Comparison of ENCODE assay signal across 8 cellular contexts in the genomic region with DNA sequence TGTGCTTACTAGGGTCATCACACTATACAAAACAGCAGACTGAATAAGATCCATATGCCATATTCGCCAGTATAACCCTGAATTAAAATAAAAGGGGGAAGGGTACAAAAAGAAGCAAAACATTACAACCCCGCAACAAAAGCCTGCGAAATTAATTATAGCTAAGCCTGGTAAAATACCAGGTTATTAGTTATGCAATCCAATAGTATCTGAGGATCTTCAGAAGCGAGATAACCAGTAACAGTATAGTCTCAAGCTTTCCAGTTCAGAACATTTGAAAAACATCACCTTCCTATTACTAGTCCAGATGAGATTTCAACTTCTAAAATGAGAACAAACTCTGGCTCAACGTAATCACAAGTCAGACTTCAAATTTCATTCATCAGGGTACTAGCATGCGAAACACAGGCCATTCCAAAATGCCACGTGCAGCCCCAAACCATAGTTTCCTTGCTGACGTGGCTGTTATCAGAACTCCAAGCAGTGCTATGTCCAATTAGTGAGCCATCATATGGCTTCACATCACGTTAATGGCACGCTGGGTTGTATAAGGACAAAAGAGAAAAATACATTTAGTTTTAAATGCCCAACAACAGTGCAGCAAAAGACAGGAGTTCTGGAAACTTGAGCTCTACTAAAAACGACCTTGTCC. TPM values are rescaled to one million over a fixed set of nuclear protein-coding genes. Genes with fewer than 3 reads are reported as not detected.
DNase-seq lines count a peak whose midpoint lies in the region; ATAC-seq and TF ChIP-seq lines count a peak whose summit lies in the region.

No MANE protein-coding gene starts in this region.

- no peak overlapping the region for H3K18ac ChIP-seq in H9 (ENCODE audit: insufficient read length, low read depth, low read length)

- TF ChIP-seq CTCF in AG09319 (IDR thresholded peaks at IDR 0.05; ENCODE audit: low read depth, low read length) (no peak), H9 (conservative IDR thresholded peaks at IDR 0.05) (no peak), WERI-Rb-1 (IDR thresholded peaks at IDR 0.05; ENCODE audit: low read depth, low read length) (no peak), gastroesophageal sphincter (IDR thresholded peaks at IDR 0.05) (no peak)

- H3K4me2 ChIP-seq in H9 (ENCODE audit: insufficient read depth, insufficient read length, low read length) (peak overlapping the region; percentile 99), skeletal muscle satellite cell (ENCODE audit: low read length) (peak overlapping the region; percentile 86)

- DNase-seq in AG09319 (ENCODE audit: extremely low read depth, low read depth) (peak; percentile 43), H9 (no peak), WERI-Rb-1 (no peak)
- no peak for DNase-seq in activated effector memory CD4-positive, alpha-beta T cell treated with Interleukin-2 at 50 U/mL for 16 hours

- H2BK5ac ChIP-seq in H9 (ENCODE audit: insufficient read length, low read length): no peak overlapping the region

- no peak overlapping the region for H3K4ac ChIP-seq in H9 (ENCODE audit: low read depth, low read length)

- H2AK5ac ChIP-seq in H9 (ENCODE audit: insufficient read length, low read length): no peak overlapping the region

- H3K79me1 ChIP-seq in H9 (ENCODE audit: insufficient read depth, low read depth, low read length, poor library complexity, severe bottlenecking): no peaks in the 10 kb centered on the region

- H3K79me2 ChIP-seq in H9 (ENCODE audit: insufficient read depth, low read length): peaks cover 26% of the 10 kb centered on the region; the same call in 1 of the 2 replicates

- peaks cover 22% of the 10 kb centered on the region in 2 experiments for H3K4me1 Mint-ChIP-seq in H9

- H3T11ph ChIP-seq in H9 (ENCODE audit: low read length): no peak overlapping the region

- H3K27ac ChIP-seq in H9 (ENCODE audit: insufficient read length, low read depth, low read length): no peak overlapping the region
- H3K27ac ChIP-seq in WERI-Rb-1: no peak overlapping the region
- peak overlapping the region; percentile 77 to 92 (median 90) for H3K27ac ChIP-seq in gastroesophageal sphincter

- no peak overlapping the region for H3K56ac ChIP-seq in H9 (ENCODE audit: insufficient read length, low read depth, low read length)

- H3K36me3 ChIP-seq in WERI-Rb-1: peaks cover 33% of the 10 kb centered on the region
- peaks cover 0 to 28% of the 10 kb centered on the region in 2 donors for H3K36me3 ChIP-seq in gastroesophageal sphincter
- peaks cover 46% of the 10 kb centered on the region for H3K36me3 ChIP-seq in skeletal muscle satellite cell (ENCODE audit: insufficient read depth, low read length)

- H2BK120ac ChIP-seq in H9 (ENCODE audit: low read depth, low read length, poor library complexity, severe bottlenecking): no peak overlapping the region

- ATAC-seq in gastroesophageal sphincter (no peak), GM18873 (IDR thresholded peaks at IDR 0.05; ENCODE audit: low FRiP score, unreplicated experiment) (no peak), HG03442 (IDR thresholded peaks at IDR 0.05; ENCODE audit: unreplicated experiment) (no peak)

- H3K4me1 ChIP-seq in H9 (ENCODE audit: insufficient read depth, low read length) (no peaks in the 10 kb centered on the region), gastroesophageal sphincter (peaks cover 8 to 56% (median 9%) of the 10 kb centered on the region in 3 donors), skeletal muscle satellite cell (ENCODE audit: control insufficient read depth, insufficient read depth, low read length) (peaks cover 41% of the 10 kb centered on the region)

- H3K9me3 ChIP-seq in H9 (ENCODE audit: control insufficient read depth, low read depth, low read length): no peaks in the 10 kb centered on the region
- H3K9me3 ChIP-seq in WERI-Rb-1 (ENCODE audit: severe bottlenecking): no peaks in the 10 kb centered on the region
- no peaks in the 10 kb centered on the region for H3K9me3 ChIP-seq in gastroesophageal sphincter
- no peaks in the 10 kb centered on the region for H3K9me3 ChIP-seq in skeletal muscle satellite cell (replicated peaks; ENCODE audit: low read length)

- no peaks in the 10 kb centered on the region for H3K27me3 ChIP-seq in H9 (ENCODE audit: insufficient read depth, low read length)
- no peaks in the 10 kb centered on the region for H3K27me3 ChIP-seq in WERI-Rb-1 (ENCODE audit: insufficient read depth, low read depth, severe bottlenecking)
- H3K27me3 ChIP-seq in gastroesophageal sphincter: no peaks in the 10 kb centered on the region
- no peaks in the 10 kb centered on the region for H3K27me3 ChIP-seq in skeletal muscle satellite cell (ENCODE audit: control insufficient read depth, insufficient read depth, low read length)

- peaks cover 27 to 44% (median 42%) of the 10 kb centered on the region in 3 experiments; a peak in 6 of 7 replicates for H3K36me3 Mint-ChIP-seq in H9 (ENCODE audit: insufficient read depth in 1 of 3, low read depth in 3 of 3)

- H3K23me2 ChIP-seq in H9 (ENCODE audit: insufficient read length, low read depth, low read length, poor library complexity, severe bottlenecking): peaks cover 9% of the 10 kb centered on the region

- H3K4me3 Mint-ChIP-seq in H9: peak overlapping the region; percentile 96 to 98

- WGBS in H9 (ENCODE audit: extremely low coverage, insufficient read length, low lambda C conversion rate): no CpG with 5 or more reads among the region's 11 CpGs
- 24 to 25% methylated on average over 11 of the region's 11 CpGs for WGBS in gastroesophageal sphincter (ENCODE audit: low coverage in 1 of 2), 2 donors

- no peak overlapping the region for H2AFZ ChIP-seq in H9 (ENCODE audit: low read length)

- H3K27me3 Mint-ChIP-seq in H9 (ENCODE audit: low read depth): no peaks in the 10 kb centered on the region

- H3K9me3 Mint-ChIP-seq in H9: no peaks in the 10 kb centered on the region

- no peak for TF ChIP-seq EP300 in gastroesophageal sphincter (IDR thresholded peaks at IDR 0.05)

- H3K23ac ChIP-seq in H9 (ENCODE audit: insufficient read length, low read depth, low read length): no peak overlapping the region

- H2BK15ac ChIP-seq in H9 (ENCODE audit: low read depth, low read length): no peak overlapping the region

- peak overlapping the region in 2 of 3 experiments; percentile 98 to 99; a peak in 4 of 7 replicates for H3K27ac Mint-ChIP-seq in H9

- no peak overlapping the region for H2BK20ac ChIP-seq in H9 (ENCODE audit: low read depth, low read length, poor library complexity, severe bottlenecking)

- H2BK12ac ChIP-seq in H9 (ENCODE audit: insufficient read length, low read depth, low read length): no peak overlapping the region

- TF ChIP-seq POLR2A in gastroesophageal sphincter (IDR thresholded peaks at IDR 0.05): no peak

- H3K9ac ChIP-seq in H9 (ENCODE audit: extremely low read depth, insufficient read length, low read length) (peak overlapping the region; percentile 100), skeletal muscle satellite cell (ENCODE audit: low read depth, low read length) (peak overlapping the region; percentile 98)

- no peak overlapping the region for H4K8ac ChIP-seq in H9 (replicated peaks; ENCODE audit: insufficient read length, low read depth, low read length)

- H4K20me1 ChIP-seq in H9 (ENCODE audit: control insufficient read depth, insufficient read depth, insufficient read length): no peaks in the 10 kb centered on the region

- peak overlapping the region; percentile 49; the same call in 1 of the 2 replicates for H3K14ac ChIP-seq in H9 (ENCODE audit: insufficient read depth, low read length)

- H3K4me3 ChIP-seq in WERI-Rb-1 (ENCODE audit: low read depth, low read length) (peak overlapping the region; percentile 71), gastroesophageal sphincter (peak overlapping the region; percentile 81 to 89), skeletal muscle satellite cell (ENCODE audit: low read length) (peak overlapping the region; percentile 96)

- H4K5ac ChIP-seq in H9 (ENCODE audit: insufficient read length, low read depth, low read length): peak overlapping the region; percentile 70

- H4K91ac ChIP-seq in H9 (ENCODE audit: insufficient read length, low read depth, low read length): no peak overlapping the region

RNA-seq across cellular contexts. Expression of gene SSR3, which starts 1.1 kb away (rescaled TPM):
- 176 and 177 TPM in 2 replicates for total RNA-seq in H9 (2021)
- total RNA-seq in gastroesophageal sphincter: 100 to 1,000 TPM in 3 of 4 donors, 10 to 100 TPM in 1; 99.6 to 308 (median 165) TPM
- 468 and 552 TPM in 2 replicates for total RNA-seq in skeletal muscle satellite cell (2012; rRNA removed)

Comparison
In these comparisons a context has a peak if more than half of its experiments do, and no peak if none do; other contexts are left out.
1. H3K27ac ChIP-seq: peak in gastroesophageal sphincter (4 of 4); none in H9 (single experiment) and WERI-Rb-1 (single experiment).
2. Peak in every context shown above with its lines, with median percentiles within 50 percentile points of each other: H3K4me3 ChIP-seq.